Comparison of ENCODE assay signal across 20 cellular contexts in the genomic region with DNA sequence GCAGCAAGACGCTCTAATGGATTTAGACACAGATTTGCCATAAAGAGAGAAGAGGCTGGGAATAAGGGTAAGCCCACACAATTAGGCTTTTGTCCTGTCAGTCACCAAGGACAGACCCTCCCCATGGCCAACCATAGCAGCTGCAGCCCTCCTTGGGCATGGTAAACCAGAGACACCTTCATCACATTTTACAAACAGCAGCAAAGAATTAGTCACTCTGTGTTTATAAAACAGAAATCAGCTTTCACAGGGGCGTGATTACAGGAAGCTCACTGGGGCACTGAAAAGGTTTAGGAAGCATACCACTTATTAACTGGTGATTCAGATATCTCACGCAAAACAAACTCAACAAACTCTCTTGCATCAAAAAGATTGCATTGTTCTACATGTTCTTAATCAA. TPM values are rescaled to one million over a fixed set of nuclear protein-coding genes. Genes with fewer than 3 reads are reported as not detected.
DNase-seq lines count a peak whose midpoint lies in the region; ATAC-seq, FAIRE-seq and TF ChIP-seq lines count a peak whose summit lies in the region.
"Had no signal": no experiment of that assay in that cellular context is flagged by ENCODE, and none has a peak within 500 bp of the region (broad histone marks: within the 10 kb centered on the region; RNA-seq: fewer than 3 reads in every experiment).

No MANE protein-coding gene starts in this region.

- H3K4me1 Mint-ChIP-seq in astrocyte (ENCODE audit: low read depth, unreplicated experiment) (peaks cover 12% of the 10 kb centered on the region), T-cell (peaks cover 15 to 19% (median 15%) of the 10 kb centered on the region in 3 donors)
- H3K4me1 Mint-ChIP-seq: mesothelial cell of epicardium had no signal

- no peak overlapping the region for H2BK5ac ChIP-seq in mesenchymal stem cell (ENCODE audit: low read depth, low read length, poor library complexity, severe bottlenecking)

- H4K91ac ChIP-seq in mesenchymal stem cell (ENCODE audit: low read length) = no peak overlapping the region

- no peak for FAIRE-seq in astrocyte (lab: Jason Lieb, UNC)
- FAIRE-seq: GM19239 had no signal

- H3K14ac ChIP-seq in mesenchymal stem cell (ENCODE audit: low read length in 2 of 2) = no peak overlapping the region

- H2BK15ac ChIP-seq in mesenchymal stem cell (ENCODE audit: low read depth, poor library complexity, severe bottlenecking) = no peak overlapping the region

- H3K9me3 Mint-ChIP-seq in astrocyte (ENCODE audit: unreplicated experiment) (no peaks in the 10 kb centered on the region), T-cell (peaks cover 3 to 7% (median 6%) of the 10 kb centered on the region in 3 donors)

- H4K20me1 ChIP-seq in astrocyte (ENCODE audit: insufficient read depth, low read length) = no peaks in the 10 kb centered on the region

- H3K36me3 ChIP-seq in astrocyte (ENCODE audit: insufficient read depth, low read length) (no peaks in the 10 kb centered on the region), mesenchymal stem cell (ENCODE audit: control insufficient read depth in 1 of 2, insufficient read depth in 2 of 2, low read depth in 1 of 2, low read length in 2 of 2) (no peaks in the 10 kb centered on the region), tibial artery (no peaks in the 10 kb centered on the region)
- H3K36me3 ChIP-seq: spleen had no signal

- no peak overlapping the region for H3K4me3 Mint-ChIP-seq in astrocyte (ENCODE audit: unreplicated experiment)
- H3K4me3 Mint-ChIP-seq in T-cell = no peak overlapping the region
- H3K4me3 Mint-ChIP-seq: activated CD8-positive, alpha-beta T cell treated with anti-CD3 and anti-CD28 coated beads for 36 hours; activated T-cell treated with anti-CD3 and anti-CD28 coated beads, Interleukin-2, amount 50 U/mL, for 72 hours; mesothelial cell of epicardium had no signal

- no peak overlapping the region for H3K27ac ChIP-seq in astrocyte (ENCODE audit: low read depth, low read length)
- peak overlapping the region; percentile 49 for H3K27ac ChIP-seq in mesenchymal stem cell (ENCODE audit: low read length, poor library complexity, severe bottlenecking)
- no peak overlapping the region for H3K27ac ChIP-seq in tibial artery
- H3K27ac ChIP-seq: KMS-11, spleen, VCaP had no signal

- intact Hi-C loops in tibial artery (cut with DNase I; ENCODE audit: low total_unique reads) = no loop called here

- no peak overlapping the region for H3K9ac ChIP-seq in astrocyte (ENCODE audit: low read length)
- H3K9ac ChIP-seq in mesenchymal stem cell (ENCODE audit: low read length) = no peak overlapping the region
- H3K9ac ChIP-seq: KMS-11 had no signal

- CTCF ChIA-PET in T-cell (lab: Charles Lee) = interaction anchor here in 1 of 2 donors (1.2 kb wide), 1 partner anchor 48 kb away, joined by 3 read pairs; no protein-coding TSS in a partner anchor

- H2BK12ac ChIP-seq in mesenchymal stem cell (ENCODE audit: low read length in 2 of 2) = no peak overlapping the region

- DNase-seq in COLO829 (ENCODE audit: low spot score) (peak; percentile 37), LHCN-M2 (ENCODE audit: low read depth) (peak; percentile 37), astrocyte (ENCODE audit: low read depth) (peak; percentile 12), mesenchymal stem cell (peak; percentile 52), middle frontal gyrus (ENCODE audit: extremely low spot score, low spot score) (no peak), tibial artery (no peak), left lobe of liver (ENCODE audit: low spot score) (no peak), T-cell (no peak)
- DNase-seq: activated CD8-positive, alpha-beta T cell treated with anti-CD3 and anti-CD28 coated beads for 36 hours; activated T-cell treated with anti-CD3 and anti-CD28 coated beads, Interleukin-2, amount 50 U/mL, for 72 hours; glutamatergic neuron; NCI-H1436; NCI-H510A treated with DMSO at 0.1 percent for 48 hours; spleen; stimulated activated naive CD4-positive, alpha-beta T cell had no signal

- H2AFZ ChIP-seq in astrocyte (ENCODE audit: low read depth, low read length) (no peak overlapping the region), mesenchymal stem cell (ENCODE audit: low read depth, low read length) (no peak overlapping the region)

- H3K79me2 ChIP-seq in astrocyte (ENCODE audit: insufficient read depth, low read length) = no peaks in the 10 kb centered on the region

- no peaks in the 10 kb centered on the region for H3K9me3 ChIP-seq in astrocyte (ENCODE audit: insufficient read depth, low read depth, low read length)
- no peaks in the 10 kb centered on the region for H3K9me3 ChIP-seq in mesenchymal stem cell (ENCODE audit: control insufficient read depth, low read length)
- H3K9me3 ChIP-seq in tibial artery = no peaks in the 10 kb centered on the region
- H3K9me3 ChIP-seq: spleen had no signal

- no peak overlapping the region for H3K23ac ChIP-seq in mesenchymal stem cell (ENCODE audit: low read length in 2 of 2)

- no peak overlapping the region for H2BK120ac ChIP-seq in mesenchymal stem cell (ENCODE audit: low read depth, low read length)

- H3K27me3 ChIP-seq in astrocyte (ENCODE audit: insufficient read depth, low read length) (no peaks in the 10 kb centered on the region), mesenchymal stem cell (ENCODE audit: control insufficient read depth in 1 of 2, insufficient read depth in 1 of 2, low read length in 2 of 2) (no peaks in the 10 kb centered on the region), tibial artery (no peaks in the 10 kb centered on the region)
- H3K27me3 ChIP-seq: spleen had no signal

- H3K27ac Mint-ChIP-seq in astrocyte (ENCODE audit: unreplicated experiment) = no peak overlapping the region
- no peak overlapping the region for H3K27ac Mint-ChIP-seq in T-cell
- H3K27ac Mint-ChIP-seq: activated CD8-positive, alpha-beta T cell treated with anti-CD3 and anti-CD28 coated beads for 36 hours; activated T-cell treated with anti-CD3 and anti-CD28 coated beads, Interleukin-2, amount 50 U/mL, for 72 hours; mesothelial cell of epicardium had no signal

- ATAC-seq in left lobe of liver (no peak), T-cell (replicated peaks in 1 of 4) (no peak)
- ATAC-seq: activated CD8-positive, alpha-beta T cell treated with anti-CD3 and anti-CD28 coated beads for 36 hours; activated T-cell treated with anti-CD3 and anti-CD28 coated beads, Interleukin-2, amount 50 U/mL, for 72 hours; Panc1 had no signal

- TF ChIP-seq CTCF in astrocyte (IDR thresholded peaks at IDR 0.05; ENCODE audit: insufficient read depth, low read depth, low read length) (no peak), tibial artery (IDR thresholded peaks at IDR 0.05) (no peak)

- H3K79me1 ChIP-seq in mesenchymal stem cell (replicated peaks; ENCODE audit: low read length, poor library complexity, severe bottlenecking) = no peaks in the 10 kb centered on the region

- H4K8ac ChIP-seq in mesenchymal stem cell (ENCODE audit: low read length) = no peak overlapping the region

- no peak overlapping the region for H3K4me2 ChIP-seq in astrocyte (ENCODE audit: low read length)
- no peak overlapping the region for H3K4me2 ChIP-seq in mesenchymal stem cell (ENCODE audit: low read length, poor library complexity, severe bottlenecking)
- H3K4me2 ChIP-seq: KMS-11 had no signal

- H3K36me3 Mint-ChIP-seq in astrocyte (ENCODE audit: low read depth, unreplicated experiment) (peaks cover 1% of the 10 kb centered on the region), T-cell (peaks cover 45% of the 10 kb centered on the region)
- H3K36me3 Mint-ChIP-seq: mesothelial cell of epicardium had no signal

- POLR2A ChIA-PET in T-cell (lab: Charles Lee) = no interaction called here

- H3K27me3 Mint-ChIP-seq in astrocyte (ENCODE audit: low read depth, unreplicated experiment) = no peaks in the 10 kb centered on the region
- no peaks in the 10 kb centered on the region for H3K27me3 Mint-ChIP-seq in T-cell
- H3K27me3 Mint-ChIP-seq: activated CD8-positive, alpha-beta T cell treated with anti-CD3 and anti-CD28 coated beads for 36 hours had no signal

- no peak overlapping the region for H3K4ac ChIP-seq in mesenchymal stem cell (ENCODE audit: low read depth in 1 of 2, low read length in 2 of 2)

- H3K4me1 ChIP-seq in astrocyte (ENCODE audit: insufficient read depth, low read length) = no peaks in the 10 kb centered on the region
- H3K4me1 ChIP-seq in mesenchymal stem cell (ENCODE audit: control insufficient read depth, insufficient read depth, low read depth, low read length) = peaks cover 2% of the 10 kb centered on the region
- H3K4me1 ChIP-seq in tibial artery = peaks cover 0 to 9% (median 3%) of the 10 kb centered on the region in 4 donors
- H3K4me1 ChIP-seq: spleen had no signal

- H3K4me3 ChIP-seq in astrocyte (ENCODE audit: insufficient read depth, low read depth, low read length) (no peak overlapping the region), mesenchymal stem cell (ENCODE audit: insufficient read depth in 1 of 2, low read depth in 1 of 2, low read length in 2 of 2) (no peak overlapping the region), tibial artery (no peak overlapping the region)
- H3K4me3 ChIP-seq: spleen had no signal

- no peak overlapping the region for H3K18ac ChIP-seq in mesenchymal stem cell (ENCODE audit: low read depth in 1 of 2, low read length in 2 of 2)

- WGBS in mesenchymal stem cell = 67% methylated on average over 2 of the region's 3 CpGs

- no peak overlapping the region for H2AK5ac ChIP-seq in mesenchymal stem cell (ENCODE audit: low read length, severe bottlenecking)

RNA-seq across cellular contexts. Expression of a gene that starts 37.3 kb away (rescaled TPM):
- total RNA-seq in LHCN-M2 (2014; rRNA removed) (40.4 and 50.9 TPM in 2 replicates), astrocyte (56.3 and 56.4 TPM in 2 replicates), left lobe of liver (15.6 TPM), T-cell (10 to 100 TPM; 30.7 to 39.8 (median 38.9) TPM)
- 55.3 TPM for polyA plus RNA-seq in LHCN-M2 (2012)
- polyA plus RNA-seq in mesenchymal stem cell (2013, experiment 1 of 2) = 40.8 TPM
- 41.3 TPM for polyA plus RNA-seq in mesenchymal stem cell (2013, experiment 2 of 2)

Comparison
In these comparisons a context has a peak if more than half of its experiments do, and no peak if none do; other contexts are left out.
1. DNase-seq: peak in COLO829 (single experiment), LHCN-M2 (single experiment), astrocyte (single experiment) and mesenchymal stem cell (single experiment); none in middle frontal gyrus (single experiment), tibial artery (0 of 2), left lobe of liver (single experiment) and T-cell (0 of 34).